Comparison of ENCODE assay signal across 22 cellular contexts in genomic region chr13:65479692-65480091, GRCh38.
"Had no signal": no experiment of that assay in that cellular context is flagged by ENCODE, and none has a peak within 500 bp of the region (broad histone marks: within the 10 kb centered on the region; RNA-seq: fewer than 3 reads in every experiment).

No MANE protein-coding gene starts in this region.

- DNase-seq: IMR-90, Kasumi-1, KG1, MV-4-11, NCI-H1048, NCI-H1105 treated with DMSO at 0.1 percent for 48 hours, NCI-H1417 treated with DMSO at 0.1 percent for 48 hours, NCI-H146, NCI-H1694 treated with DMSO at 0.1 percent for 48 hours, NCI-H1930, NCI-H2081, NCI-H2107, NCI-H226, NCI-H446, NCI-H510A, NCI-H524 treated with DMSO at 0.1 percent for 48 hours, NCI-H69, NCI-H774, OCI-M1, RPMI8226, SHP77, T-helper 2 cell had no signal
